Comparison of ENCODE assay signal across 8 cellular contexts in genomic region chr10:45972106-45972812, GRCh38. TPM values are rescaled to one million over a fixed set of nuclear protein-coding genes. Genes with fewer than 3 reads are reported as not detected.
A peak's percentile ranks its signal among the peaks of the same experiment; 100 is the strongest.
DNase-seq lines count a peak whose midpoint lies in the region; ATAC-seq and TF ChIP-seq lines count a peak whose summit lies in the region.
"Not testable (repeated sequence)": the region's sequence is repeated elsewhere in the genome, so short reads cannot be mapped to it uniquely, and the experiment has no call there.

TSS of gene TIMM23 (plus strand) at chr10:45972489. CDS start at chr10:45972625, 136 bp downstream.

- H3K79me2 ChIP-seq in KMS-11 (ENCODE audit: insufficient read depth, low read depth) = peaks cover 72% of the 10 kb centered on the region

- TF ChIP-seq POLR2A in esophagus squamous epithelium (IDR thresholded peaks at IDR 0.05) = peak in 2 of 4 donors; percentile 25 to 49

- peak; percentile 68 for ATAC-seq in GM21619 (IDR thresholded peaks at IDR 0.05; ENCODE audit: unreplicated experiment)
- ATAC-seq in activated T-cell treated with anti-CD3 and anti-CD28 coated beads, Interleukin-2, amount 50 U/mL, for 72 hours (replicated peaks in 1 of 2) = peak; percentile 92 to 93

- not testable (repeated sequence) for H3K4me3 ChIP-seq in KMS-11 (IDR thresholded peaks at IDR 0.05; ENCODE audit: insufficient read depth, low read depth, low read length)
- H3K4me3 ChIP-seq in esophagus squamous epithelium (peak within 1 kb of the TSS; percentile 64 to 81 (median 74)), muscle layer of colon (ENCODE audit: low read depth in 1 of 2, low read length in 2 of 2) (peak within 1 kb of the TSS; percentile 64 to 77)

- not testable (repeated sequence) for H3K36me3 ChIP-seq in KMS-11 (ENCODE audit: insufficient read depth); muscle layer of colon (ENCODE audit: insufficient read depth, low read length)
- peaks cover 0 to 13% (median 0%) of the 10 kb centered on the region in 3 donors for H3K36me3 ChIP-seq in esophagus squamous epithelium

- H3K36me3 Mint-ChIP-seq in activated T-cell treated with anti-CD3 and anti-CD28 coated beads, Interleukin-2, amount 50 U/mL, for 72 hours (ENCODE audit: insufficient read depth in 2 of 2) = not testable (repeated sequence)

- H3K9me3 ChIP-seq in esophagus squamous epithelium; muscle layer of colon (ENCODE audit: low read length): not testable (repeated sequence)

- not testable (repeated sequence) for H3K9me3 Mint-ChIP-seq in activated T-cell treated with anti-CD3 and anti-CD28 coated beads, Interleukin-2, amount 50 U/mL, for 72 hours

- H3K27ac Mint-ChIP-seq in activated T-cell treated with anti-CD3 and anti-CD28 coated beads, Interleukin-2, amount 50 U/mL, for 72 hours = peak within 1 kb of the TSS; percentile 97

- H3K9ac ChIP-seq in KMS-11 (peak within 1 kb of the TSS; percentile 70), muscle layer of colon (ENCODE audit: low read length) (peak within 1 kb of the TSS; percentile 71)

- H3K4me2 ChIP-seq in KMS-11 = peak within 1 kb of the TSS; percentile 88

- H3K27ac ChIP-seq in KMS-11 (peak within 1 kb of the TSS; percentile 44), esophagus squamous epithelium (peak within 1 kb of the TSS; percentile 70 to 84 (median 78)), muscle layer of colon (ENCODE audit: low read depth, low read length) (peak within 1 kb of the TSS; percentile 58)

- not testable (repeated sequence) for H3K27me3 ChIP-seq in KMS-11 (ENCODE audit: insufficient read depth, low read depth); esophagus squamous epithelium; muscle layer of colon (ENCODE audit: control insufficient read depth in 1 of 2, insufficient read depth in 2 of 2, low read length in 2 of 2)

- peaks cover 33% of the 10 kb centered on the region for H3K4me1 Mint-ChIP-seq in activated T-cell treated with anti-CD3 and anti-CD28 coated beads, Interleukin-2, amount 50 U/mL, for 72 hours (ENCODE audit: low read depth)

- intact Hi-C loops in esophagus squamous epithelium (cut with DNase I) = not testable (repeated sequence)

- H3K27me3 Mint-ChIP-seq in activated T-cell treated with anti-CD3 and anti-CD28 coated beads, Interleukin-2, amount 50 U/mL, for 72 hours (ENCODE audit: low read depth) = not testable (repeated sequence)

- peak within 1 kb of the TSS; percentile 52 for H2AFZ ChIP-seq in KMS-11 (ENCODE audit: low read depth)

- DNase-seq in DMS153 treated with DMSO at 0.1 percent for 48 hours (lab: John Stamatoyannopoulos, UW; ENCODE audit: unreplicated experiment) = peak; percentile 57
- DNase-seq in RKO (ENCODE audit: low spot score) = peak; percentile 94
- DNase-seq in activated T-cell treated with anti-CD3 and anti-CD28 coated beads, Interleukin-2, amount 50 U/mL, for 72 hours = peak; percentile 87 to 88
- peak; percentile 7 for DNase-seq in esophagus squamous epithelium (lab: John Stamatoyannopoulos, UW)
- peak; percentile 80 for DNase-seq in stimulated activated CD8-positive, alpha-beta memory T cell treated with anti-CD3 and anti-CD28 coated beads, Interleukin-4, amount 100 ng/mL, for 24 hours (ENCODE audit: low read depth)

- H3K4me1 ChIP-seq in KMS-11 (ENCODE audit: low read depth, poor library complexity, severe bottlenecking) (peaks cover 11% of the 10 kb centered on the region), esophagus squamous epithelium (peaks cover 0 to 32% (median 15%) of the 10 kb centered on the region in 3 donors)
- not testable (repeated sequence) for H3K4me1 ChIP-seq in muscle layer of colon (ENCODE audit: insufficient read depth, low read length)

- WGBS in esophagus squamous epithelium, 2 donors = 1% methylated on average over 15 to 40 of the region's 60 CpGs

- not testable (repeated sequence) for H4K20me1 ChIP-seq in KMS-11 (ENCODE audit: insufficient read depth)

- not testable (repeated sequence) for TF ChIP-seq CTCF in KMS-11 (conservative IDR thresholded peaks at IDR 0.05; ENCODE audit: low read depth, low read length); esophagus squamous epithelium (IDR thresholded peaks at IDR 0.05)

- peak within 1 kb of the TSS; percentile 99 for H3K4me3 Mint-ChIP-seq in activated T-cell treated with anti-CD3 and anti-CD28 coated beads, Interleukin-2, amount 50 U/mL, for 72 hours

RNA-seq across cellular contexts. Expression of gene TIMM23, which starts in this region (rescaled TPM):
- total RNA-seq in activated T-cell treated with anti-CD3 and anti-CD28 coated beads, Interleukin-2, amount 50 U/mL, for 72 hours = 10 to 100 TPM; 32.8 to 35.4 TPM
- total RNA-seq in esophagus squamous epithelium = 10 to 100 TPM; 43.1 to 80.5 (median 54.6) TPM

Comparison
In these comparisons a context has a peak if more than half of its experiments do, and no peak if none do; other contexts are left out.
1. DNase-seq: peak in every context shown above with its lines; median percentile 94 in RKO; 88 in activated T-cell treated with anti-CD3 and anti-CD28 coated beads, Interleukin-2, amount 50 U/mL, for 72 hours; 80 in stimulated activated CD8-positive, alpha-beta memory T cell treated with anti-CD3 and anti-CD28 coated beads, Interleukin-4, amount 100 ng/mL, for 24 hours; 57 in DMS153 treated with DMSO at 0.1 percent for 48 hours; 7 in esophagus squamous epithelium.